Comparison of ENCODE assay signal across 11 cellular contexts in the genomic region with DNA sequence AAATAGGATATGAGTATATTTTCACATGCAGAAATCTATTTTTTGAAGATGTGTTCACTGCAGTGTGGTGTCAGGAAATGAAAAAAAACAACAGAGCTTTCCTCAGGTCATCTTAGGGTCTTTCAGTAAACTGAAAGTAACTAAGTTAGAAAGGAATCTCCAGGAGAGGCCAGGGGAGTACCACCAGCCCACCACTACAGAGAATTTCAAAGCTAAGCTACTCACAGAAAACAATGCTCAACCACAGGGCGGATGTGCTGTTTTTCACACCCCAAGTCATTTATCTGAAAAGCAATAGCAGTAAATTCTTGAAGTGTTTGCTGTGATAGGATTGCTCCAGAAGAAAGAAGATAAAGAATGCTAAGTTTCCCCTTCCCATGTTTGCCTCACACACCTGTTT.
DNase-seq lines count a peak whose midpoint lies in the region; TF ChIP-seq lines count a peak whose summit lies in the region.
"Had no signal": no experiment of that assay in that cellular context is flagged by ENCODE, and none has a peak within 500 bp of the region (broad histone marks: within the 10 kb centered on the region; RNA-seq: fewer than 3 reads in every experiment).

No MANE protein-coding gene starts in this region.

- peaks cover 11% of the 10 kb centered on the region for H3K9me3 Mint-ChIP-seq in activated T-cell treated with anti-CD3 and anti-CD28 coated beads, Interleukin-2, amount 50 U/mL, for 24 hours
- H3K9me3 Mint-ChIP-seq in activated CD4-positive, alpha-beta memory T cell treated with anti-CD3 and anti-CD28 coated beads, Interleukin-2, amount 10 ng/mL, durations not matched to agents 7 days and 5 days: peaks cover 32% of the 10 kb centered on the region

- no peaks in the 10 kb centered on the region for H3K36me3 ChIP-seq in iPS-18a (ENCODE audit: control insufficient read depth, low read depth, low read length)
- H3K36me3 ChIP-seq: thyroid gland had no signal

- no peak overlapping the region for H3K27ac ChIP-seq in iPS-18a (ENCODE audit: low read length)
- no peak overlapping the region for H3K27ac ChIP-seq in dorsolateral prefrontal cortex
- H3K27ac ChIP-seq: thyroid gland had no signal

- CTCF ChIA-PET in activated CD4-positive, alpha-beta memory T cell treated with anti-CD3 and anti-CD28 coated beads, Interleukin-2, amount 10 ng/mL, durations not matched to agents 7 days and 5 days (lab: Charles Lee): interaction anchor here (1.1 kb wide), 1 partner anchor 33 kb away, joined by 3 read pairs; no protein-coding TSS in a partner anchor

- POLR2A ChIA-PET in activated CD4-positive, alpha-beta memory T cell treated with anti-CD3 and anti-CD28 coated beads, Interleukin-2, amount 10 ng/mL, durations not matched to agents 7 days and 5 days (lab: Charles Lee): interaction anchor here (1.7 kb wide), 1 partner anchor 39 kb away, joined by 4 read pairs; no protein-coding TSS in a partner anchor

- peak overlapping the region; percentile 38 for H3K27ac Mint-ChIP-seq in activated T-cell treated with anti-CD3 and anti-CD28 coated beads, Interleukin-2, amount 50 U/mL, for 24 hours
- H3K27ac Mint-ChIP-seq in activated CD4-positive, alpha-beta memory T cell treated with anti-CD3 and anti-CD28 coated beads, Interleukin-2, amount 10 ng/mL, durations not matched to agents 7 days and 5 days: peak overlapping the region; percentile 69
- H3K27ac Mint-ChIP-seq: memory B cell; T-helper 2 cell treated with Interferon-gamma antibody and Interleukin-4, amounts not matched to agents 5 μg/mL and 100 μg/mL, for 36 hours had no signal

- H3K4me1 Mint-ChIP-seq in activated T-cell treated with anti-CD3 and anti-CD28 coated beads, Interleukin-2, amount 50 U/mL, for 24 hours (ENCODE audit: low read depth): peaks cover 31% of the 10 kb centered on the region
- peaks cover 20% of the 10 kb centered on the region for H3K4me1 Mint-ChIP-seq in activated CD4-positive, alpha-beta memory T cell treated with anti-CD3 and anti-CD28 coated beads, Interleukin-2, amount 10 ng/mL, durations not matched to agents 7 days and 5 days
- H3K4me1 Mint-ChIP-seq: memory B cell had no signal

- no peaks in the 10 kb centered on the region for H3K27me3 ChIP-seq in iPS-18a (ENCODE audit: control insufficient read depth, insufficient read depth, low read length)
- H3K27me3 ChIP-seq in dorsolateral prefrontal cortex: no peaks in the 10 kb centered on the region
- H3K27me3 ChIP-seq: thyroid gland had no signal

- no peak overlapping the region for H3K9ac ChIP-seq in iPS-18a (ENCODE audit: low read length)

- no peak overlapping the region for H3K4me3 Mint-ChIP-seq in activated T-cell treated with anti-CD3 and anti-CD28 coated beads, Interleukin-2, amount 50 U/mL, for 24 hours
- no peak overlapping the region for H3K4me3 Mint-ChIP-seq in activated CD4-positive, alpha-beta memory T cell treated with anti-CD3 and anti-CD28 coated beads, Interleukin-2, amount 10 ng/mL, durations not matched to agents 7 days and 5 days
- H3K4me3 Mint-ChIP-seq: memory B cell; T-helper 2 cell treated with Interferon-gamma antibody and Interleukin-4, amounts not matched to agents 5 μg/mL and 100 μg/mL, for 36 hours had no signal

- intact Hi-C loops in dorsolateral prefrontal cortex (cut with DNase I): no loop called here

- H3K27me3 Mint-ChIP-seq in activated T-cell treated with anti-CD3 and anti-CD28 coated beads, Interleukin-2, amount 50 U/mL, for 24 hours: no peaks in the 10 kb centered on the region
- H3K27me3 Mint-ChIP-seq in activated CD4-positive, alpha-beta memory T cell treated with anti-CD3 and anti-CD28 coated beads, Interleukin-2, amount 10 ng/mL, durations not matched to agents 7 days and 5 days: no peaks in the 10 kb centered on the region
- H3K27me3 Mint-ChIP-seq: memory B cell had no signal

- peak overlapping the region; percentile 31 for H3K4me3 ChIP-seq in iPS-18a (ENCODE audit: low read length)
- H3K4me3 ChIP-seq in dorsolateral prefrontal cortex: no peak overlapping the region
- H3K4me3 ChIP-seq: thyroid gland had no signal

- H3K9me3 ChIP-seq in iPS-18a (ENCODE audit: control insufficient read depth, low read depth, low read length): peaks cover 10% of the 10 kb centered on the region
- H3K9me3 ChIP-seq: thyroid gland had no signal

- DNase-seq in activated T-cell treated with anti-CD3 and anti-CD28 coated beads, Interleukin-2, amount 50 U/mL, for 24 hours: no peak
- no peak for DNase-seq in activated T-cell treated with anti-CD3 and anti-CD28 coated beads for 4 hours
- DNase-seq in activated CD4-positive, alpha-beta memory T cell treated with anti-CD3 and anti-CD28 coated beads, Interleukin-2, amount 10 ng/mL, durations not matched to agents 7 days and 5 days: peak; percentile 46
- DNase-seq in stimulated activated CD8-positive, alpha-beta memory T cell treated with anti-CD3 and anti-CD28 coated beads, Interleukin-7, amount 100 ng/mL, for 4 hours (ENCODE audit: low read depth in 2 of 2): peak; percentile 31 to 32
- no peak for DNase-seq in dorsolateral prefrontal cortex
- no peak for DNase-seq in NCI-H226
- no peak for DNase-seq in LoVo (ENCODE audit: low spot score)
- DNase-seq: thyroid gland had no signal

- H3K4me1 ChIP-seq in iPS-18a (ENCODE audit: control insufficient read depth, low read depth, low read length): peaks cover 15% of the 10 kb centered on the region
- H3K4me1 ChIP-seq: thyroid gland had no signal

- peaks cover 9% of the 10 kb centered on the region for H3K36me3 Mint-ChIP-seq in activated T-cell treated with anti-CD3 and anti-CD28 coated beads, Interleukin-2, amount 50 U/mL, for 24 hours (ENCODE audit: low read depth)
- H3K36me3 Mint-ChIP-seq in activated CD4-positive, alpha-beta memory T cell treated with anti-CD3 and anti-CD28 coated beads, Interleukin-2, amount 10 ng/mL, durations not matched to agents 7 days and 5 days (ENCODE audit: low read depth): peaks cover 23% of the 10 kb centered on the region

- TF ChIP-seq CTCF in dorsolateral prefrontal cortex (IDR thresholded peaks at IDR 0.05 in 54 of 56, conservative IDR thresholded peaks at IDR 0.05 in 2 of 56; ENCODE audit: low read depth in 1 of 56, partially characterized antibody in 56 of 56): no peak

Comparison
In these comparisons a context has a peak if more than half of its experiments do, and no peak if none do; other contexts are left out.
1. DNase-seq: peak in activated CD4-positive, alpha-beta memory T cell treated with anti-CD3 and anti-CD28 coated beads, Interleukin-2, amount 10 ng/mL, durations not matched to agents 7 days and 5 days (single experiment) and stimulated activated CD8-positive, alpha-beta memory T cell treated with anti-CD3 and anti-CD28 coated beads, Interleukin-7, amount 100 ng/mL, for 4 hours (2 of 2); none in activated T-cell treated with anti-CD3 and anti-CD28 coated beads, Interleukin-2, amount 50 U/mL, for 24 hours (single experiment), activated T-cell treated with anti-CD3 and anti-CD28 coated beads for 4 hours (single experiment), dorsolateral prefrontal cortex (0 of 10), NCI-H226 (single experiment) and LoVo (single experiment).